2 cellular contexts compared by ENCODE assay signal in the genomic region with DNA sequence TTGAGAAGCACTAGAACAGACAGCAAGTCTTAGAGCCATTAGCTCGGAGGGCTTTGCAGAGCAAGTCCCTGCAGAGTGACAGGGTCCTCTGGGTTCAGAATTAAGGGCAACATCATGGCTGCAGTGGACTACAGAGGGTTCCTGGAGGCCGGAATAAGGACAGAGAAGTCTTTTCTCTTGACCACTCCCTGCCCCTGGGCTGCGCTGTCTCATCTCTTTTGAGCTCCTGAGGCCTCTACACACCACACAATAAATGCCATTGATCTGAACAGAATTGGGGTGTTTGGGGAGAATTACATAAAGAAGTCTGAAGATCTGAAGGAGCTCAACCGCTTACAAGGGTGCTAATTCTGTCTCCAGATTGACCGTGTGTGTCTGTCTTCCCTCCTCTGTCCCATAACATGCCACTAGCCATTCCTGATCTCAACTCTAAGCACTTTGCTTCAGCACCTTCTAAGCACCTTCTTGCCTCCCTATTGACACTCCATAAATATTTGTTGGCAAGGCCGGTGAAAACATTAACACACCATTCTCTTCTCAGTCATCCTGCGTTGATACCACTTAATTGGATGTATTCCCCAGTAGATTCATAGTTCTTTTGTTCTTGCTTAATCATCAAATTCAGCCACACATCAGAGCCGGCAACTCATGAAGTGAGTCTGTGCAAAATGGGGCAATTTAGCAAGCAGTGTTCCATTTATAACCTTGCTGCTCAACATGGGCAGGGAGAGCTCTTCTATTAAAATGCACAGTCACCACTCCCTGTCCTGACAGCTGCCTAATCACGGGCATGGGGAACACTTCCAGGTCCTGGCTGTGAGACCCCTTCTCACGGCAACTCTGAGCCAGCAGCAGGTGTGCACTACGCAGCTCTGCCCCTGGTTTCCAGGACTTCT.
TF ChIP-seq lines count a peak whose summit lies in the region.

No MANE protein-coding gene starts in this region.

TF ChIP-seq in Ishikawa, 13 proteins besides CTCF, POLR2A, EP300 and RAD21:
- no peak for TF ChIP-seq FOXM1 (IDR thresholded peaks at IDR 0.05; ENCODE audit: borderline replicate concordance, low read depth)
- TF ChIP-seq TEAD4 (IDR thresholded peaks at IDR 0.05): no peak

TF ChIP-seq in K562, 482 proteins besides CTCF, POLR2A, EP300 and RAD21:
- TF ChIP-seq NFE2 (IDR thresholded peaks at IDR 0.05; ENCODE audit: low read depth) (peak; percentile 48), C11orf30 (IDR thresholded peaks at IDR 0.05; ENCODE audit: low read depth) (peak; percentile 47; the same call in 1 of the 2 replicates), POLR2AphosphoS5 (IDR thresholded peaks at IDR 0.05; ENCODE audit: control insufficient read depth, insufficient read depth, low read depth, low read length) (no peak), TAF1 (IDR thresholded peaks at IDR 0.05; ENCODE audit: control insufficient read depth, extremely low read depth, insufficient read depth, low read length, severe bottlenecking) (no peak), NFXL1 (CRISPR knock-in tag; IDR thresholded peaks at IDR 0.05) (no peak), CHD1 (IDR thresholded peaks at IDR 0.05; ENCODE audit: low read length) (no peak), ZFP1 (CRISPR knock-in tag; IDR thresholded peaks at IDR 0.05) (no peak), SETDB1 (IDR thresholded peaks at IDR 0.05; ENCODE audit: low read length) (no peak), ZNF316 (IDR thresholded peaks at IDR 0.05) (peak; percentile 74), MBD2 (IDR thresholded peaks at IDR 0.05; ENCODE audit: borderline replicate concordance, low read depth) (no peak), RNF219 (CRISPR knock-in tag; IDR thresholded peaks at IDR 0.05) (no peak), MCM3 (IDR thresholded peaks at IDR 0.05) (no peak), PHF20 (IDR thresholded peaks at IDR 0.05; ENCODE audit: partially characterized antibody) (no peak), MAFG (tag; conservative IDR thresholded peaks at IDR 0.05) (peak; percentile 68)
